11 cellular contexts compared by ENCODE assay signal in genomic region chr3:33218072-33218445, GRCh38.
DNase-seq lines count a peak whose midpoint lies in the region; ATAC-seq lines count a peak whose summit lies in the region.
"Had no signal": no experiment of that assay in that cellular context is flagged by ENCODE, and none has a peak within 500 bp of the region (broad histone marks: within the 10 kb centered on the region; RNA-seq: fewer than 3 reads in every experiment).

No MANE protein-coding gene starts in this region.

- no peak overlapping the region for H3K27ac Mint-ChIP-seq in stimulated activated naive CD8-positive, alpha-beta T cell treated with anti-CD3 and anti-CD28 coated beads, Interleukin-15, amount 100 ng/mL, for 72 hours
- H3K27ac Mint-ChIP-seq: activated CD8-positive, alpha-beta T cell treated with anti-CD3 and anti-CD28 coated beads for 36 hours had no signal

- H3K27me3 ChIP-seq in adipocyte (replicated peaks; ENCODE audit: control insufficient read depth, insufficient read depth, low read length) = peaks cover 42% of the 10 kb centered on the region
- peaks cover 68% of the 10 kb centered on the region for H3K27me3 ChIP-seq in iPS-20b (ENCODE audit: insufficient read depth, low read length)
- peaks cover 13% of the 10 kb centered on the region for H3K27me3 ChIP-seq in effector memory CD4-positive, alpha-beta T cell (replicated peaks; ENCODE audit: control insufficient read depth, insufficient read depth, low read length, poor library complexity, severe bottlenecking)

- H3K9me3 ChIP-seq in adipocyte (ENCODE audit: control insufficient read depth, low read length) (peaks cover 3% of the 10 kb centered on the region), iPS-20b (ENCODE audit: insufficient read depth, low read depth, low read length) (no peaks in the 10 kb centered on the region)
- no peaks in the 10 kb centered on the region for H3K9me3 ChIP-seq in effector memory CD4-positive, alpha-beta T cell (ENCODE audit: control insufficient read depth, low read length)

- H3K36me3 ChIP-seq in adipocyte (ENCODE audit: control insufficient read depth, insufficient read depth, low read length, severe bottlenecking) = no peaks in the 10 kb centered on the region
- H3K36me3 ChIP-seq in iPS-20b (ENCODE audit: insufficient read depth, low read depth, low read length) = no peaks in the 10 kb centered on the region
- H3K36me3 ChIP-seq in effector memory CD4-positive, alpha-beta T cell (ENCODE audit: control insufficient read depth, insufficient read depth, low read length) = no peaks in the 10 kb centered on the region

- peak overlapping the region; percentile 18 to 24 for H3K4me3 Mint-ChIP-seq in stimulated activated naive CD8-positive, alpha-beta T cell treated with anti-CD3 and anti-CD28 coated beads, Interleukin-15, amount 100 ng/mL, for 72 hours
- H3K4me3 Mint-ChIP-seq: activated CD8-positive, alpha-beta T cell treated with anti-CD3 and anti-CD28 coated beads for 36 hours had no signal

- H3K4me3 ChIP-seq in adipocyte (ENCODE audit: low read length) (peak overlapping the region; percentile 73), iPS-20b (ENCODE audit: low read length) (peak overlapping the region; percentile 66)
- H3K4me3 ChIP-seq in effector memory CD4-positive, alpha-beta T cell (ENCODE audit: insufficient read depth, low read depth, low read length, poor library complexity, severe bottlenecking) = no peak overlapping the region

- H3K4me1 Mint-ChIP-seq in stimulated activated naive CD8-positive, alpha-beta T cell treated with anti-CD3 and anti-CD28 coated beads, Interleukin-15, amount 100 ng/mL, for 72 hours = peaks cover 8% of the 10 kb centered on the region

- peak; percentile 58 for DNase-seq in DMS 273 (lab: John Stamatoyannopoulos, UW; ENCODE audit: unreplicated experiment)
- no peak for DNase-seq in DMS 273 treated with DMSO at 0.1 percent for 48 hours (lab: John Stamatoyannopoulos, UW)
- no peak for DNase-seq in adipocyte (ENCODE audit: low read depth)
- no peak for DNase-seq in stimulated activated naive CD8-positive, alpha-beta T cell treated with anti-CD3 and anti-CD28 coated beads, Interleukin-15, amount 100 ng/mL, for 72 hours
- no peak for DNase-seq in activated naive CD4-positive, alpha-beta T cell treated with Interleukin-2 at 50 U/mL for 16 hours
- no peak for DNase-seq in GOT3 (lab: John Stamatoyannopoulos, UW)
- DNase-seq in effector memory CD4-positive, alpha-beta T cell = no peak
- DNase-seq: activated CD8-positive, alpha-beta T cell treated with anti-CD3 and anti-CD28 coated beads for 36 hours; NCI-H510A had no signal

- H3K27ac ChIP-seq in iPS-20b (ENCODE audit: low read length) = no peak overlapping the region
- H3K27ac ChIP-seq in effector memory CD4-positive, alpha-beta T cell (ENCODE audit: insufficient read depth, low read length, poor library complexity, severe bottlenecking) = no peak overlapping the region
- H3K27ac ChIP-seq: 22Rv1 had no signal

- H3K27me3 Mint-ChIP-seq in stimulated activated naive CD8-positive, alpha-beta T cell treated with anti-CD3 and anti-CD28 coated beads, Interleukin-15, amount 100 ng/mL, for 72 hours = peaks cover 57% of the 10 kb centered on the region

- H3K9me3 Mint-ChIP-seq in stimulated activated naive CD8-positive, alpha-beta T cell treated with anti-CD3 and anti-CD28 coated beads, Interleukin-15, amount 100 ng/mL, for 72 hours = no peaks in the 10 kb centered on the region
- H3K9me3 Mint-ChIP-seq: activated CD8-positive, alpha-beta T cell treated with anti-CD3 and anti-CD28 coated beads for 36 hours had no signal

- no peak for ATAC-seq in stimulated activated naive CD8-positive, alpha-beta T cell treated with anti-CD3 and anti-CD28 coated beads, Interleukin-15, amount 100 ng/mL, for 72 hours
- ATAC-seq: activated CD8-positive, alpha-beta T cell treated with anti-CD3 and anti-CD28 coated beads for 36 hours had no signal

- H3K4me1 ChIP-seq in adipocyte (ENCODE audit: control insufficient read depth, insufficient read depth, low read length) (peaks cover 5% of the 10 kb centered on the region), iPS-20b (ENCODE audit: insufficient read depth, low read length) (no peaks in the 10 kb centered on the region)
- H3K4me1 ChIP-seq in effector memory CD4-positive, alpha-beta T cell (ENCODE audit: control insufficient read depth, insufficient read depth, low read length, poor library complexity, severe bottlenecking) = no peaks in the 10 kb centered on the region

- no peak overlapping the region for H3K9ac ChIP-seq in adipocyte (ENCODE audit: low read length)
- no peak overlapping the region for H3K9ac ChIP-seq in iPS-20b (ENCODE audit: low read depth, low read length)
